ENCODE assay signal across 8 cellular contexts in genomic region chr11:58502004-58502403, GRCh38. TPM values are rescaled to one million over a fixed set of nuclear protein-coding genes. Genes with fewer than 3 reads are reported as not detected.
"Had no signal": no experiment of that assay in that cellular context is flagged by ENCODE, and none has a peak within 500 bp of the region (broad histone marks: within the 10 kb centered on the region; RNA-seq: fewer than 3 reads in every experiment).

No MANE protein-coding gene starts in this region.

- ATAC-seq: GM12878 had no signal

- FAIRE-seq: G401.6, GM12878, GM12891, GM18507, GM19239 had no signal

- H3K4me3 ChIP-seq: GM12878 had no signal

- DNase-seq: GDM1, GF-D8 had no signal

RNA-seq across cellular contexts. Expression of gene OR5B21, which starts 5.9 kb away (rescaled TPM):
- total RNA-seq: G401 had no signal

RNA-seq across cellular contexts. Expression of gene OR5B12, which starts 60.0 kb away (rescaled TPM):
- total RNA-seq: G401, GM12878 had no signal
